In genomic region chr14:34556497-34556826, GRCh38 we compare ENCODE assay signal across 8 cellular contexts. TPM values are rescaled to one million over a fixed set of nuclear protein-coding genes. Genes with fewer than 3 reads are reported as not detected.
DNase-seq lines count a peak whose midpoint lies in the region; ATAC-seq and TF ChIP-seq lines count a peak whose summit lies in the region.
"Not testable (repeated sequence)": the region's sequence is repeated elsewhere in the genome, so short reads cannot be mapped to it uniquely, and the experiment has no call there.

No MANE protein-coding gene starts in this region.

- not testable (repeated sequence) for H3K27me3 ChIP-seq in left lung; thoracic aorta (replicated peaks; ENCODE audit: insufficient read depth)

- not testable (repeated sequence) for H3K36me3 Mint-ChIP-seq in activated T-cell treated with anti-CD3 and anti-CD28 coated beads, Interleukin-2, amount 50 U/mL, for 72 hours (ENCODE audit: insufficient read depth in 2 of 2)

- TF ChIP-seq CTCF in left lung (IDR thresholded peaks at IDR 0.05); thoracic aorta (IDR thresholded peaks at IDR 0.05): not testable (repeated sequence)

- intact Hi-C loops in left lung (cut with DNase I), result not testable (repeated sequence)

- not testable (repeated sequence) for H3K4me1 ChIP-seq in left lung; thoracic aorta (ENCODE audit: control insufficient read depth in 1 of 2, low read depth in 2 of 2)

- ATAC-seq in GM18858 (IDR thresholded peaks at IDR 0.05; ENCODE audit: unreplicated experiment), result peak; percentile 20
- ATAC-seq in GM19463 (IDR thresholded peaks at IDR 0.05; ENCODE audit: unreplicated experiment), result peak; percentile 41
- ATAC-seq in HG02571 (IDR thresholded peaks at IDR 0.05; ENCODE audit: unreplicated experiment), result peak; percentile 50
- ATAC-seq in HG03060 (IDR thresholded peaks at IDR 0.05; ENCODE audit: low read depth, unreplicated experiment), result peak; percentile 14
- peak; percentile 36 for ATAC-seq in HG03520 (IDR thresholded peaks at IDR 0.05; ENCODE audit: unreplicated experiment)
- peak; percentile 34 to 36 for ATAC-seq in activated T-cell treated with anti-CD3 and anti-CD28 coated beads, Interleukin-2, amount 50 U/mL, for 72 hours (replicated peaks in 1 of 2)
- peak; percentile 88 for ATAC-seq in left lung
- peak; percentile 76 for ATAC-seq in thoracic aorta (ENCODE audit: insufficient number of reproducible peaks, low FRiP score, low read depth)

- not testable (repeated sequence) for H3K4me3 ChIP-seq in left lung, thoracic aorta

- H3K27ac ChIP-seq in left lung, thoracic aorta: not testable (repeated sequence)

- not testable (repeated sequence) for H3K9me3 Mint-ChIP-seq in activated T-cell treated with anti-CD3 and anti-CD28 coated beads, Interleukin-2, amount 50 U/mL, for 72 hours

- not testable (repeated sequence) for DNase-seq in activated T-cell treated with anti-CD3 and anti-CD28 coated beads, Interleukin-2, amount 50 U/mL, for 72 hours; left lung; thoracic aorta (ENCODE audit: low spot score)

- not testable (repeated sequence) for H3K36me3 ChIP-seq in left lung, thoracic aorta

- H3K27me3 Mint-ChIP-seq in activated T-cell treated with anti-CD3 and anti-CD28 coated beads, Interleukin-2, amount 50 U/mL, for 72 hours (ENCODE audit: low read depth), result not testable (repeated sequence)

- H3K9me3 ChIP-seq in left lung, thoracic aorta: not testable (repeated sequence)

- H3K4me1 Mint-ChIP-seq in activated T-cell treated with anti-CD3 and anti-CD28 coated beads, Interleukin-2, amount 50 U/mL, for 72 hours (ENCODE audit: low read depth), result peaks cover 17% of the 10 kb centered on the region

- not testable (repeated sequence) for H3K27ac Mint-ChIP-seq in activated T-cell treated with anti-CD3 and anti-CD28 coated beads, Interleukin-2, amount 50 U/mL, for 72 hours

- H3K4me3 Mint-ChIP-seq in activated T-cell treated with anti-CD3 and anti-CD28 coated beads, Interleukin-2, amount 50 U/mL, for 72 hours, result not testable (repeated sequence)

RNA-seq across cellular contexts. Expression of gene EAPP, which starts 17.0 kb away (rescaled TPM):
- total RNA-seq in activated T-cell treated with anti-CD3 and anti-CD28 coated beads, Interleukin-2, amount 50 U/mL, for 72 hours, result 10 to 100 TPM; 53.4 to 54.8 TPM
- total RNA-seq in left lung (10 to 100 TPM; 23.2 to 25.8 TPM), thoracic aorta (10 to 100 TPM; 24.9 to 32.8 TPM)

Comparison
In these comparisons a context has a peak if more than half of its experiments do, and no peak if none do; other contexts are left out.
1. ATAC-seq: peak in every context shown above with its lines; median percentile 88 in left lung; 76 in thoracic aorta; 50 in HG02571; 41 in GM19463; 36 in HG03520; 35 in activated T-cell treated with anti-CD3 and anti-CD28 coated beads, Interleukin-2, amount 50 U/mL, for 72 hours; 20 in GM18858; 14 in HG03060.